Comparison of ENCODE assay signal across 21 cellular contexts in the genomic region with DNA sequence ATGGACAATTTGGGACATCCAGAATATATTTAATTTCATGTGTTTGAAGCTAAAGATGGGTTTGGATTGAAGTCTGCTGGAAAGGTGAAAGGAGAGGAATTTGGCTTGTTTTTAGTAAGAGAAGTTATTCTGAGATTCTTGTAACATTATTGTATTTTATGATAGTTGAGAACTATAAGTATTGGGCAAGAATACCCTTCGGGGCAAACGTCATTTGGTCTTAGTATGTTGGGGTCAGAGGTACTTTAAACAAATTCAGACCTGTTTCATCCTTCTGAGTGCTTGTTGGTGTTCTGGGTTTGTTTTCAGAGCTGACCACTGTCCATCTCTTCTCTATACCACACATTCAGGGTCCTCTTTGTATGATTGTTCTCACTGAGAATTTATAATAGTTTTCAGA. TPM values are rescaled to one million over a fixed set of nuclear protein-coding genes. Genes with fewer than 3 reads are reported as not detected.
A peak's percentile ranks its signal among the peaks of the same experiment; 100 is the strongest.
DNase-seq lines count a peak whose midpoint lies in the region; ATAC-seq, FAIRE-seq and TF ChIP-seq lines count a peak whose summit lies in the region.
"Had no signal": no experiment of that assay in that cellular context is flagged by ENCODE, and none has a peak within 500 bp of the region (broad histone marks: within the 10 kb centered on the region; RNA-seq: fewer than 3 reads in every experiment).

No MANE protein-coding gene starts in this region.

- H3K4me3 Mint-ChIP-seq in activated CD8-positive, alpha-beta T cell treated with anti-CD3 and anti-CD28 coated beads for 36 hours = peak overlapping the region; percentile 43
- H3K4me3 Mint-ChIP-seq in activated CD8-positive, alpha-beta T cell treated with anti-CD3 and anti-CD28 coated beads, Interleukin-2, amount 10 ng/mL, durations not matched to agents 7 days and 5 days = no peak overlapping the region
- H3K4me3 Mint-ChIP-seq in osteocyte (ENCODE audit: unreplicated experiment) = no peak overlapping the region

- no peak for DNase-seq in activated CD8-positive, alpha-beta T cell treated with anti-CD3 and anti-CD28 coated beads for 36 hours
- DNase-seq in activated CD8-positive, alpha-beta T cell treated with anti-CD3 and anti-CD28 coated beads, Interleukin-2, amount 10 ng/mL, durations not matched to agents 7 days and 5 days = no peak
- DNase-seq in IMR-90 (no peak), bronchial epithelial cell (ENCODE audit: low read depth) (peak; percentile 31), osteocyte (ENCODE audit: extremely low spot score, unreplicated experiment) (no peak), SK-N-DZ (ENCODE audit: low spot score) (no peak), coronary artery (ENCODE audit: low spot score) (no peak)
- DNase-seq: 8988T; Calu3; CD8-positive, alpha-beta T cell; H7; NCI-H1417 treated with DMSO at 0.1 percent for 48 hours; NCI-H187 treated with DMSO at 0.1 percent for 48 hours; NCI-H2227 treated with DMSO at 0.1 percent for 48 hours; NCI-H510A treated with DMSO at 0.1 percent for 48 hours; NCI-H774; SHP77 had no signal

- H4K91ac ChIP-seq in IMR-90 (ENCODE audit: insufficient read depth, low read depth, low read length) = no peak overlapping the region

- intact Hi-C loops in activated CD8-positive, alpha-beta T cell treated with anti-CD3 and anti-CD28 coated beads for 36 hours (cut with micrococcal nuclease) = no loop called here
- intact Hi-C loops in IMR-90 (cut with micrococcal nuclease) = no loop called here

- no peak overlapping the region for H3K9ac ChIP-seq in IMR-90 (ENCODE audit: low read depth, low read length)
- H3K9ac ChIP-seq: KMS-11 had no signal

- no peak overlapping the region for H2BK20ac ChIP-seq in IMR-90 (ENCODE audit: low read depth, low read length)

- H2AK9ac ChIP-seq in IMR-90 (replicated peaks; ENCODE audit: low read depth, low read length, poor library complexity) = no peak overlapping the region

- H2AK5ac ChIP-seq in IMR-90 (ENCODE audit: low read depth, low read length) = no peak overlapping the region

- POLR2A ChIA-PET in activated CD8-positive, alpha-beta T cell treated with anti-CD3 and anti-CD28 coated beads for 36 hours (lab: Charles Lee) = interaction anchor here (0.7 to 0.8 kb wide), 2 partner anchors 12 to 148 kb away, joined by 3 to 4 read pairs; no protein-coding TSS in a partner anchor
- POLR2A ChIA-PET in activated CD8-positive, alpha-beta T cell treated with anti-CD3 and anti-CD28 coated beads, Interleukin-2, amount 10 ng/mL, durations not matched to agents 7 days and 5 days (lab: Charles Lee) = no interaction called here
- POLR2A ChIA-PET in IMR-90 (lab: Charles Lee; ENCODE audit: unreplicated experiment) = no interaction called here

- no peak overlapping the region for H4K8ac ChIP-seq in IMR-90 (ENCODE audit: low read depth in 2 of 2, low read length in 2 of 2)

- H3K36me3 ChIP-seq in IMR-90 (ENCODE audit: control insufficient read depth, insufficient read depth, low read length) (no peaks in the 10 kb centered on the region), bronchial epithelial cell (ENCODE audit: control insufficient read depth, insufficient read depth, low read length) (no peaks in the 10 kb centered on the region)
- H3K36me3 ChIP-seq: BE2C had no signal

- in situ Hi-C loops in IMR-90 (cut with MboI; ENCODE audit: low sequenced_read_pairs) = loop anchor here (25.0 kb wide), 3 partner anchors 614 to 1136 kb away; partner anchors contain the start of gene AMOTL1

- H3K4me3 ChIP-seq in IMR-90 (ENCODE audit: insufficient read depth, low read depth, low read length) (no peak overlapping the region), bronchial epithelial cell (ENCODE audit: low read depth, low read length) (no peak overlapping the region), coronary artery (no peak overlapping the region)

- peaks cover 59 to 91% of the 10 kb centered on the region in 2 experiments for H3K79me1 ChIP-seq in IMR-90 (ENCODE audit: low read depth in 1 of 2, low read length in 2 of 2)

- peaks cover 38% of the 10 kb centered on the region for H3K4me1 ChIP-seq in IMR-90 (ENCODE audit: control insufficient read depth, insufficient read depth, low read length)

- H3K4me1 Mint-ChIP-seq in activated CD8-positive, alpha-beta T cell treated with anti-CD3 and anti-CD28 coated beads for 36 hours (ENCODE audit: low read depth) = peaks cover 90% of the 10 kb centered on the region
- peaks cover 57% of the 10 kb centered on the region for H3K4me1 Mint-ChIP-seq in activated CD8-positive, alpha-beta T cell treated with anti-CD3 and anti-CD28 coated beads, Interleukin-2, amount 10 ng/mL, durations not matched to agents 7 days and 5 days (ENCODE audit: low read depth)
- peaks cover 82% of the 10 kb centered on the region for H3K4me1 Mint-ChIP-seq in osteocyte (ENCODE audit: unreplicated experiment)

- CTCF ChIA-PET in activated CD8-positive, alpha-beta T cell treated with anti-CD3 and anti-CD28 coated beads for 36 hours (lab: Charles Lee) = interaction anchor here (0.7 kb wide), 1 partner anchor 37 kb away, joined by 3 read pairs; no protein-coding TSS in a partner anchor
- CTCF ChIA-PET in activated CD8-positive, alpha-beta T cell treated with anti-CD3 and anti-CD28 coated beads, Interleukin-2, amount 10 ng/mL, durations not matched to agents 7 days and 5 days (lab: Charles Lee) = interaction anchor here (0.7 kb wide), 1 partner anchor 13 kb away, joined by 3 read pairs; no protein-coding TSS in a partner anchor
- CTCF ChIA-PET in IMR-90 (lab: Yijun Ruan, JAX) = no interaction called here

- no peak for ATAC-seq in activated CD8-positive, alpha-beta T cell treated with anti-CD3 and anti-CD28 coated beads for 36 hours
- no peak for ATAC-seq in activated CD8-positive, alpha-beta T cell treated with anti-CD3 and anti-CD28 coated beads, Interleukin-2, amount 10 ng/mL, durations not matched to agents 7 days and 5 days
- no peak for ATAC-seq in IMR-90 (ENCODE audit: low read depth)
- ATAC-seq in HG02588 (IDR thresholded peaks at IDR 0.05; ENCODE audit: unreplicated experiment) = no peak
- ATAC-seq: HepG2 had no signal

- FAIRE-seq in bronchial epithelial cell (lab: Jason Lieb, UNC) = no peak
- FAIRE-seq: HepG2 had no signal

- no peak overlapping the region for H3K4me2 ChIP-seq in IMR-90 (ENCODE audit: low read depth, low read length)
- H3K4me2 ChIP-seq: KMS-11 had no signal

- H3K27ac Mint-ChIP-seq in activated CD8-positive, alpha-beta T cell treated with anti-CD3 and anti-CD28 coated beads for 36 hours = no peak overlapping the region
- H3K27ac Mint-ChIP-seq in activated CD8-positive, alpha-beta T cell treated with anti-CD3 and anti-CD28 coated beads, Interleukin-2, amount 10 ng/mL, durations not matched to agents 7 days and 5 days = no peak overlapping the region
- H3K27ac Mint-ChIP-seq in osteocyte (ENCODE audit: unreplicated experiment) = peak overlapping the region; percentile 9
- H3K27ac Mint-ChIP-seq: CD8-positive, alpha-beta T cell had no signal

- H3K27ac ChIP-seq in IMR-90 (ENCODE audit: insufficient read depth, low read length) (no peak overlapping the region), coronary artery (no peak overlapping the region)
- H3K27ac ChIP-seq: KMS-11 had no signal

- no peaks in the 10 kb centered on the region for H3K27me3 Mint-ChIP-seq in activated CD8-positive, alpha-beta T cell treated with anti-CD3 and anti-CD28 coated beads for 36 hours
- no peaks in the 10 kb centered on the region for H3K27me3 Mint-ChIP-seq in activated CD8-positive, alpha-beta T cell treated with anti-CD3 and anti-CD28 coated beads, Interleukin-2, amount 10 ng/mL, durations not matched to agents 7 days and 5 days (ENCODE audit: low read depth)
- H3K27me3 Mint-ChIP-seq in osteocyte (ENCODE audit: unreplicated experiment) = no peaks in the 10 kb centered on the region

- no peak overlapping the region for H2BK15ac ChIP-seq in IMR-90 (ENCODE audit: low read depth, low read length)

- no peak overlapping the region for H3K23ac ChIP-seq in IMR-90 (ENCODE audit: low read depth, low read length)

- TF ChIP-seq CTCF in activated CD8-positive, alpha-beta T cell treated with anti-CD3 and anti-CD28 coated beads for 36 hours (IDR thresholded peaks at IDR 0.05) = no peak
- no peak for TF ChIP-seq CTCF in IMR-90 (conservative IDR thresholded peaks at IDR 0.05; ENCODE audit: low read depth, low read length)
- no peak for TF ChIP-seq CTCF in bronchial epithelial cell (IDR thresholded peaks at IDR 0.05; ENCODE audit: insufficient read depth, low read length, severe bottlenecking)
- no peak for TF ChIP-seq CTCF in osteocyte (IDR thresholded peaks at IDR 0.05)
- no peak for TF ChIP-seq CTCF in coronary artery (IDR thresholded peaks at IDR 0.05)

- H3K9me1 ChIP-seq in IMR-90 (ENCODE audit: insufficient read depth, low read length) = peaks cover 47% of the 10 kb centered on the region

- no peak overlapping the region for H3K14ac ChIP-seq in IMR-90 (replicated peaks; ENCODE audit: low read depth, low read length)

- no CpG with 5 or more reads among the region's 2 CpGs for WGBS in IMR-90 (ENCODE audit: extremely low coverage in 2 of 2, insufficient read length in 1 of 2), 2 experiments

- no peak overlapping the region for H3K4ac ChIP-seq in IMR-90 (ENCODE audit: low read depth, low read length)

- peaks cover 3% of the 10 kb centered on the region for H3K36me3 Mint-ChIP-seq in activated CD8-positive, alpha-beta T cell treated with anti-CD3 and anti-CD28 coated beads for 36 hours (ENCODE audit: low read depth)
- peaks cover 2% of the 10 kb centered on the region for H3K36me3 Mint-ChIP-seq in activated CD8-positive, alpha-beta T cell treated with anti-CD3 and anti-CD28 coated beads, Interleukin-2, amount 10 ng/mL, durations not matched to agents 7 days and 5 days (ENCODE audit: low read depth)
- H3K36me3 Mint-ChIP-seq in osteocyte (ENCODE audit: unreplicated experiment) = no peaks in the 10 kb centered on the region

- H3K27me3 ChIP-seq in IMR-90 (ENCODE audit: control insufficient read depth, insufficient read depth, low read length) (no peaks in the 10 kb centered on the region), bronchial epithelial cell (ENCODE audit: control insufficient read depth, insufficient read depth, low read length) (no peaks in the 10 kb centered on the region)
- H3K27me3 ChIP-seq: BE2C had no signal

- TF ChIP-seq POLR2A in IMR-90 (IDR thresholded peaks at IDR 0.05; ENCODE audit: low read depth, low read length) = no peak

- H3K18ac ChIP-seq in IMR-90 (ENCODE audit: low read depth, low read length) = no peak overlapping the region

- no peaks in the 10 kb centered on the region for H3K9me3 ChIP-seq in IMR-90 (ENCODE audit: control insufficient read depth, insufficient read depth, low read length)
- H3K9me3 ChIP-seq: BE2C had no signal

- no peak for TF ChIP-seq RAD21 in IMR-90 (IDR thresholded peaks at IDR 0.05; ENCODE audit: low read length)

- H4K5ac ChIP-seq in IMR-90 (ENCODE audit: low read depth, low read length) = no peak overlapping the region

- no peak overlapping the region for H2BK5ac ChIP-seq in IMR-90 (ENCODE audit: low read depth, low read length, poor library complexity, severe bottlenecking)

- H4K20me1 ChIP-seq in IMR-90 (ENCODE audit: insufficient read depth, low read length) = peaks cover 80% of the 10 kb centered on the region

- no peaks in the 10 kb centered on the region for H3K9me3 Mint-ChIP-seq in activated CD8-positive, alpha-beta T cell treated with anti-CD3 and anti-CD28 coated beads for 36 hours
- H3K9me3 Mint-ChIP-seq in activated CD8-positive, alpha-beta T cell treated with anti-CD3 and anti-CD28 coated beads, Interleukin-2, amount 10 ng/mL, durations not matched to agents 7 days and 5 days (ENCODE audit: insufficient read depth) = no peaks in the 10 kb centered on the region
- no peaks in the 10 kb centered on the region for H3K9me3 Mint-ChIP-seq in osteocyte (ENCODE audit: unreplicated experiment)
- H3K9me3 Mint-ChIP-seq: CD8-positive, alpha-beta T cell had no signal

- dilution Hi-C loops in IMR-90 (cut with HindIII; ENCODE audit: low sequenced_read_pairs, unreplicated experiment) = no loop called here

- H3K56ac ChIP-seq in IMR-90 (ENCODE audit: extremely low read depth, insufficient read depth, low read length) = no peak overlapping the region

- H2BK120ac ChIP-seq in IMR-90 (ENCODE audit: low read depth, low read length) = no peak overlapping the region

- BruUV-seq in IMR-90 (replicated peaks; lab: Mats Ljungman, UMichigan) = no TSS peak

- H2AFZ ChIP-seq in IMR-90 (replicated peaks; ENCODE audit: low read length, poor library complexity) = no peak overlapping the region

RNA-seq across cellular contexts. Expression of gene PANX1, which starts 19.5 kb away (rescaled TPM):
- total RNA-seq in activated CD8-positive, alpha-beta T cell treated with anti-CD3 and anti-CD28 coated beads for 36 hours = 10 to 100 TPM; 10.8 to 11.4 TPM
- 10 to 100 TPM; 12.0 to 13.0 TPM for total RNA-seq in activated CD8-positive, alpha-beta T cell treated with anti-CD3 and anti-CD28 coated beads, Interleukin-2, amount 10 ng/mL, durations not matched to agents 7 days and 5 days
- total RNA-seq in IMR-90 (2012; rRNA removed) (70.3 and 70.8 TPM in 2 replicates), bronchial epithelial cell (44.8 and 60.3 TPM in 2 replicates), osteocyte (24.9 and 29.2 TPM in 2 replicates)
- 26.3 and 29.8 TPM in 2 replicates for polyA plus RNA-seq in IMR-90 (2012; rRNA removed)
- 13.5 and 16.4 TPM in 2 replicates for polyA plus RNA-seq in IMR-90 (2012; cell fraction: cytosol; rRNA removed)
- polyA plus RNA-seq in IMR-90 (2012; cell fraction: nucleus; rRNA removed; ENCODE audit: low replicate concordance) = 5.1 and 13.1 TPM in 2 replicates
- polyA plus RNA-seq in SK-N-DZ (2014; cell fraction: cytosol; rRNA removed) = 45.6 and 51.8 TPM in 2 replicates
- 22.3 and 28.4 TPM in 2 replicates for polyA plus RNA-seq in SK-N-DZ (2014; cell fraction: nucleus; rRNA removed)
